In the genomic region with DNA sequence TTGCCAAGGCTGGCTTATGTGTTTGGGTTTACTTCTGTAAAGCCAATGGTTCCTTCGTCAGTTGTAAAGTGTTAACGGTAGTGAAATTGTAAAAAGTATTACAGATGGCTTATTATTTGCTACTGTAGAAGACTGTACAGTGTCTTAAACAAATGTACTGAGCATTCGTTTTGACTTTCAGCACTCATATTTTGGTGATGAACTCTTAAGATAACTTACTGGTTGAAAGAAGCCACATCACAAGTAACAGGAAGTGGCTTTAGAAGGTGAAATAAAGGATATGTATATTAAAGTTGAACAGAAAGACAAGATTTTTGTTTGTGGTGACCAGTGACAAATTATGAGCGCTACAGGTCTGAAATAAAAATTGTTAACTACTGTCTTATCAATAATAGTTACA, we compare ENCODE assay signal across 2 cellular contexts.
TF ChIP-seq lines count a peak whose summit lies in the region.

No MANE protein-coding gene starts in this region.

TF ChIP-seq in A549, 52 proteins besides CTCF, POLR2A, EP300 and RAD21 (continued from another document):
- no peak for TF ChIP-seq GATA3 (IDR thresholded peaks at IDR 0.05; ENCODE audit: borderline replicate concordance)
- no peak for TF ChIP-seq FOXS1 (CRISPR knock-in tag; IDR thresholded peaks at IDR 0.05)
- TF ChIP-seq, protein P1, sequence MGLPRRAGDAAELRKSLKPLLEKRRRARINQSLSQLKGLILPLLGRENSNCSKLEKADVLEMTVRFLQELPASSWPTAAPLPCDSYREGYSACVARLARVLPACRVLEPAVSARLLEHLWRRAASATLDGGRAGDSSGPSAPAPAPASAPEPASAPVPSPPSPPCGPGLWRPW (IDR thresholded peaks at IDR 0.05): no peak
- no peak for TF ChIP-seq FOSB (CRISPR knock-in tag; IDR thresholded peaks at IDR 0.05)
- TF ChIP-seq ZC3H11A (IDR thresholded peaks at IDR 0.05): no peak
- TF ChIP-seq, protein P2, sequence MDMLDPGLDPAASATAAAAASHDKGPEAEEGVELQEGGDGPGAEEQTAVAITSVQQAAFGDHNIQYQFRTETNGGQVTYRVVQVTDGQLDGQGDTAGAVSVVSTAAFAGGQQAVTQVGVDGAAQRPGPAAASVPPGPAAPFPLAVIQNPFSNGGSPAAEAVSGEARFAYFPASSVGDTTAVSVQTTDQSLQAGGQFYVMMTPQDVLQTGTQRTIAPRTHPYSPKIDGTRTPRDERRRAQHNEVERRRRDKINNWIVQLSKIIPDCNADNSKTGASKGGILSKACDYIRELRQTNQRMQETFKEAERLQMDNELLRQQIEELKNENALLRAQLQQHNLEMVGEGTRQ (IDR thresholded peaks at IDR 0.05): no peak
- no peak for TF ChIP-seq BHLHE40 (IDR thresholded peaks at IDR 0.05; ENCODE audit: low read depth, low read length)
- TF ChIP-seq TFCP2L1 (CRISPR knock-in tag; IDR thresholded peaks at IDR 0.05): no peak
- TF ChIP-seq RNF2 (IDR thresholded peaks at IDR 0.05; ENCODE audit: borderline replicate concordance, low read depth): no peak
- TF ChIP-seq HDAC2 (IDR thresholded peaks at IDR 0.05): no peak

TF ChIP-seq in GM12878, 131 proteins besides CTCF, POLR2A, EP300 and RAD21 (continued from another document):
- TF ChIP-seq RUNX3 (IDR thresholded peaks at IDR 0.05; ENCODE audit: low read length) (peak; percentile 33; the same call in 1 of the 2 replicates), ZZZ3 (IDR thresholded peaks at IDR 0.05; ENCODE audit: control insufficient read depth, insufficient read length, low read depth) (no peak), FOXK2 (IDR thresholded peaks at IDR 0.05) (no peak), SIX5 (IDR thresholded peaks at IDR 0.05; ENCODE audit: low read depth, low read length, severe bottlenecking) (no peak)
- TF ChIP-seq, protein P3, sequence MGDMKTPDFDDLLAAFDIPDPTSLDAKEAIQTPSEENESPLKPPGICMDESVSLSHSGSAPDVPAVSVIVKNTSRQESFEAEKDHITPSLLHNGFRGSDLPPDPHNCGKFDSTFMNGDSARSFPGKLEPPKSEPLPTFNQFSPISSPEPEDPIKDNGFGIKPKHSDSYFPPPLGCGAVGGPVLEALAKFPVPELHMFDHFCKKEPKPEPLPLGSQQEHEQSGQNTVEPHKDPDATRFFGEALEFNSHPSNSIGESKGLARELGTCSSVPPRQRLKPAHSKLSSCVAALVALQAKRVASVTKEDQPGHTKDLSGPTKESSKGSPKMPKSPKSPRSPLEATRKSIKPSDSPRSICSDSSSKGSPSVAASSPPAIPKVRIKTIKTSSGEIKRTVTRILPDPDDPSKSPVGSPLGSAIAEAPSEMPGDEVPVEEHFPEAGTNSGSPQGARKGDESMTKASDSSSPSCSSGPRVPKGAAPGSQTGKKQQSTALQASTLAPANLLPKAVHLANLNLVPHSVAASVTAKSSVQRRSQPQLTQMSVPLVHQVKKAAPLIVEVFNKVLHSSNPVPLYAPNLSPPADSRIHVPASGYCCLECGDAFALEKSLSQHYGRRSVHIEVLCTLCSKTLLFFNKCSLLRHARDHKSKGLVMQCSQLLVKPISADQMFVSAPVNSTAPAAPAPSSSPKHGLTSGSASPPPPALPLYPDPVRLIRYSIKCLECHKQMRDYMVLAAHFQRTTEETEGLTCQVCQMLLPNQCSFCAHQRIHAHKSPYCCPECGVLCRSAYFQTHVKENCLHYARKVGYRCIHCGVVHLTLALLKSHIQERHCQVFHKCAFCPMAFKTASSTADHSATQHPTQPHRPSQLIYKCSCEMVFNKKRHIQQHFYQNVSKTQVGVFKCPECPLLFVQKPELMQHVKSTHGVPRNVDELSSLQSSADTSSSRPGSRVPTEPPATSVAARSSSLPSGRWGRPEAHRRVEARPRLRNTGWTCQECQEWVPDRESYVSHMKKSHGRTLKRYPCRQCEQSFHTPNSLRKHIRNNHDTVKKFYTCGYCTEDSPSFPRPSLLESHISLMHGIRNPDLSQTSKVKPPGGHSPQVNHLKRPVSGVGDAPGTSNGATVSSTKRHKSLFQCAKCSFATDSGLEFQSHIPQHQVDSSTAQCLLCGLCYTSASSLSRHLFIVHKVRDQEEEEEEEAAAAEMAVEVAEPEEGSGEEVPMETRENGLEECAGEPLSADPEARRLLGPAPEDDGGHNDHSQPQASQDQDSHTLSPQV (IDR thresholded peaks at IDR 0.05): no peak
- TF ChIP-seq, protein P4, sequence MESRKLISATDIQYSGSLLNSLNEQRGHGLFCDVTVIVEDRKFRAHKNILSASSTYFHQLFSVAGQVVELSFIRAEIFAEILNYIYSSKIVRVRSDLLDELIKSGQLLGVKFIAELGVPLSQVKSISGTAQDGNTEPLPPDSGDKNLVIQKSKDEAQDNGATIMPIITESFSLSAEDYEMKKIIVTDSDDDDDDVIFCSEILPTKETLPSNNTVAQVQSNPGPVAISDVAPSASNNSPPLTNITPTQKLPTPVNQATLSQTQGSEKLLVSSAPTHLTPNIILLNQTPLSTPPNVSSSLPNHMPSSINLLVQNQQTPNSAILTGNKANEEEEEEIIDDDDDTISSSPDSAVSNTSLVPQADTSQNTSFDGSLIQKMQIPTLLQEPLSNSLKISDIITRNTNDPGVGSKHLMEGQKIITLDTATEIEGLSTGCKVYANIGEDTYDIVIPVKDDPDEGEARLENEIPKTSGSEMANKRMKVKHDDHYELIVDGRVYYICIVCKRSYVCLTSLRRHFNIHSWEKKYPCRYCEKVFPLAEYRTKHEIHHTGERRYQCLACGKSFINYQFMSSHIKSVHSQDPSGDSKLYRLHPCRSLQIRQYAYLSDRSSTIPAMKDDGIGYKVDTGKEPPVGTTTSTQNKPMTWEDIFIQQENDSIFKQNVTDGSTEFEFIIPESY (IDR thresholded peaks at IDR 0.05): no peak
TF ChIP-seq in GM12878: peak in this region for 2.
